ENCODE assay signal across 1 cellular context in genomic region chr4:157992948-157993839, GRCh38.
TF ChIP-seq lines count a peak whose summit lies in the region.

No MANE protein-coding gene starts in this region.

TF ChIP-seq in HepG2, 621 proteins besides CTCF, POLR2A, EP300 and RAD21 (continued from another document and continues in another):
- peak; percentile 78 for TF ChIP-seq FOXA1 (IDR thresholded peaks at IDR 0.05)
- peak; percentile 82 for TF ChIP-seq FOXA1 (CRISPR knock-in tag; IDR thresholded peaks at IDR 0.05)
- TF ChIP-seq ZNF275 (CRISPR knock-in tag; IDR thresholded peaks at IDR 0.05; ENCODE audit: borderline replicate concordance), result no peak
- no peak for TF ChIP-seq ZNF564 (CRISPR knock-in tag; IDR thresholded peaks at IDR 0.05)
- TF ChIP-seq ATAD3A (CRISPR knock-in tag; IDR thresholded peaks at IDR 0.05), result no peak
- TF ChIP-seq ZNF274 (CRISPR knock-in tag; IDR thresholded peaks at IDR 0.05), result no peak
- TF ChIP-seq NFIC (IDR thresholded peaks at IDR 0.05; ENCODE audit: low read length), result peak; percentile 83; the same call in 1 of the 2 replicates
- TF ChIP-seq TFE3 (CRISPR knock-in tag; IDR thresholded peaks at IDR 0.05), result peak; percentile 91
- peak; percentile 43; the same call in 1 of the 2 replicates for TF ChIP-seq ISL2 (CRISPR knock-in tag; IDR thresholded peaks at IDR 0.05)
- no peak for TF ChIP-seq ZBTB3 (CRISPR knock-in tag; IDR thresholded peaks at IDR 0.05; ENCODE audit: borderline replicate concordance, low read depth)
- peak; percentile 22; the same call in 1 of the 2 replicates for TF ChIP-seq SOX13 (IDR thresholded peaks at IDR 0.05)
- TF ChIP-seq SOX13 (CRISPR knock-in tag; conservative IDR thresholded peaks at IDR 0.05 in 1 of 2, IDR thresholded peaks at IDR 0.05 in 1 of 2), result peak in 1 of 2 experiments; percentile 88; a peak in 2 of 4 replicates
- no peak for TF ChIP-seq ZFP41 (CRISPR knock-in tag; IDR thresholded peaks at IDR 0.05; ENCODE audit: borderline replicate concordance)
- TF ChIP-seq ZNF670 (CRISPR knock-in tag; IDR thresholded peaks at IDR 0.05; ENCODE audit: borderline replicate concordance), result no peak
- TF ChIP-seq AGO2 (optimal IDR thresholded peaks at IDR 0.05; ENCODE audit: low read depth, low read length), result no peak
- TF ChIP-seq NFE2L2 (IDR thresholded peaks at IDR 0.05; ENCODE audit: low read length), result no peak
- TF ChIP-seq ZNF550 (CRISPR knock-in tag; IDR thresholded peaks at IDR 0.05; ENCODE audit: borderline replicate concordance), result no peak
- peak; percentile 33 for TF ChIP-seq ASH2L (IDR thresholded peaks at IDR 0.05; ENCODE audit: insufficient read length, low read depth, low read length)
- TF ChIP-seq ZNF512 (CRISPR knock-in tag; IDR thresholded peaks at IDR 0.05), result no peak
- TF ChIP-seq EHMT2 (IDR thresholded peaks at IDR 0.05; ENCODE audit: borderline replicate concordance, low read depth, low read length), result 0 out of 2 replicates have a peak, but pooled peaks have one; percentile 30
- peak; percentile 28; the same call in 1 of the 2 replicates for TF ChIP-seq CEBPG (CRISPR knock-in tag; IDR thresholded peaks at IDR 0.05)
- TF ChIP-seq GATAD2A (CRISPR knock-in tag; IDR thresholded peaks at IDR 0.05), result peak; percentile 44; the same call in 1 of the 2 replicates
- TF ChIP-seq FOXJ3 (CRISPR knock-in tag; IDR thresholded peaks at IDR 0.05; ENCODE audit: borderline replicate concordance), result peak; percentile 51; the same call in 1 of the 2 replicates
- peak; percentile 74 for TF ChIP-seq ARID5B (CRISPR knock-in tag; IDR thresholded peaks at IDR 0.05)
- TF ChIP-seq RBM39 (IDR thresholded peaks at IDR 0.05; ENCODE audit: low read depth, low read length, poor library complexity, severe bottlenecking), result no peak
- TF ChIP-seq TP53 (CRISPR knock-in tag; conservative IDR thresholded peaks at IDR 0.05), result no peak
- 0 out of 2 replicates have a peak, but pooled peaks have one; percentile 49 for TF ChIP-seq FOXP1 (IDR thresholded peaks at IDR 0.05)
- peak; percentile 93 for TF ChIP-seq FOXP1 (CRISPR knock-in tag; IDR thresholded peaks at IDR 0.05)
- TF ChIP-seq ZBTB21 (CRISPR knock-in tag; IDR thresholded peaks at IDR 0.05), result no peak
- peak; percentile 64 for TF ChIP-seq PAXIP1 (CRISPR knock-in tag; conservative IDR thresholded peaks at IDR 0.05)
- TF ChIP-seq RARA (CRISPR knock-in tag; IDR thresholded peaks at IDR 0.05), result peak; percentile 41
- 0 out of 2 replicates have a peak, but pooled peaks have one; percentile 1 for TF ChIP-seq SMC3 (IDR thresholded peaks at IDR 0.05; ENCODE audit: low read length)
- TF ChIP-seq TEF (CRISPR knock-in tag; IDR thresholded peaks at IDR 0.05), result no peak
- 0 out of 2 replicates have a peak, but pooled peaks have one; percentile 58 for TF ChIP-seq ARID3A (IDR thresholded peaks at IDR 0.05; ENCODE audit: low read depth, low read length)
- TF ChIP-seq SCMH1 (CRISPR knock-in tag; IDR thresholded peaks at IDR 0.05; ENCODE audit: borderline replicate concordance), result no peak
- peak; percentile 3; the same call in 1 of the 2 replicates for TF ChIP-seq HDAC2 (CRISPR knock-in tag; IDR thresholded peaks at IDR 0.05)
- TF ChIP-seq MIER2 (CRISPR knock-in tag; IDR thresholded peaks at IDR 0.05), result no peak
- TF ChIP-seq FOXK1 (CRISPR knock-in tag; IDR thresholded peaks at IDR 0.05; ENCODE audit: borderline replicate concordance, low read depth), result 0 out of 2 replicates have a peak, but pooled peaks have one; percentile 40
- no peak for TF ChIP-seq HMGXB3 (CRISPR knock-in tag; IDR thresholded peaks at IDR 0.05; ENCODE audit: borderline replicate concordance)
- no peak for TF ChIP-seq KLF12 (CRISPR knock-in tag; IDR thresholded peaks at IDR 0.05; ENCODE audit: borderline replicate concordance)
- peak; percentile 53; the same call in 1 of the 2 replicates for TF ChIP-seq THRA (CRISPR knock-in tag; IDR thresholded peaks at IDR 0.05; ENCODE audit: borderline replicate concordance)
